In the genomic region with DNA sequence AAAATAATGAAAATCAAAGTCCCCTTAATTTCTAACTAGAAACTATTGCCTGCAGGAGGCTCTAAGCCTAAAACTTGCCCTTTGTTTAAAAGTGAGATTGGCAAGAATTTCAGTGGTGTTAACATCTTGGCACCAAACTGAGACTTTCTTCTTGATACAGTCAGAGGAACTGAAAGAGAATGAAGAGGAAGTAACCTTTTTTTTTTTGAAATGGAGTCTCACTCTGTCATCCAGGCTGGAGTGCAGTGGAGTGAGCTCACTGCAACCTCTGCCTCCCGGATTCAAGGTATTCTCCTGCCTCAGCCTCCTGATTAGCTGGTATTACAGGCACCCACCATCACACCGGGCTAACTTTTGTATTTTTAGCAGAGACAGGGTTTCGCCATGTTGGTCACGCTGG, we compare ENCODE assay signal across 9 cellular contexts. TPM values are rescaled to one million over a fixed set of nuclear protein-coding genes. Genes with fewer than 3 reads are reported as not detected.
DNase-seq lines count a peak whose midpoint lies in the region; ATAC-seq and TF ChIP-seq lines count a peak whose summit lies in the region.
"Had no signal": no experiment of that assay in that cellular context is flagged by ENCODE, and none has a peak within 500 bp of the region (broad histone marks: within the 10 kb centered on the region; RNA-seq: fewer than 3 reads in every experiment).

No MANE protein-coding gene starts in this region.

- H3K4me3 ChIP-seq in AG10803 (ENCODE audit: low read length): no peak overlapping the region

- H3K27ac ChIP-seq in CD4-positive, alpha-beta T cell (ENCODE audit: low read depth, low read length): no peak overlapping the region

- no peak overlapping the region for H3K27ac Mint-ChIP-seq in CD4-positive, alpha-beta T cell

- peaks cover 11% of the 10 kb centered on the region for H3K36me3 Mint-ChIP-seq in CD4-positive, alpha-beta T cell (ENCODE audit: low read depth)

- no peak overlapping the region for H3K4me3 Mint-ChIP-seq in CD4-positive, alpha-beta T cell

- intact Hi-C loops in CD4-positive, alpha-beta T cell (cut with DNase I, micrococcal nuclease): loop anchor here in 1 of 2 experiments (2.0 kb wide), 1 partner anchor 124 kb away; no protein-coding TSS in a partner anchor

- no peaks in the 10 kb centered on the region for H3K9me3 ChIP-seq in CD4-positive, alpha-beta T cell (ENCODE audit: control insufficient read depth, low read length)

- peaks cover 43% of the 10 kb centered on the region for H3K4me1 Mint-ChIP-seq in CD4-positive, alpha-beta T cell (ENCODE audit: low read depth)

- no peak for TF ChIP-seq CTCF in AG10803 (conservative IDR thresholded peaks at IDR 0.05; ENCODE audit: low read length)
- no peak for TF ChIP-seq CTCF in CD4-positive, alpha-beta T cell (IDR thresholded peaks at IDR 0.05)

- H3K9me3 Mint-ChIP-seq in CD4-positive, alpha-beta T cell: no peaks in the 10 kb centered on the region
- H3K9me3 Mint-ChIP-seq: CD4-positive, CD25-positive, alpha-beta regulatory T cell had no signal

- CTCF ChIA-PET in CD4-positive, alpha-beta T cell (lab: Charles Lee): no interaction called here

- POLR2A ChIA-PET in CD4-positive, alpha-beta T cell (lab: Charles Lee): no interaction called here

- no peaks in the 10 kb centered on the region for H3K27me3 Mint-ChIP-seq in CD4-positive, alpha-beta T cell

- peak; percentile 52 for ATAC-seq in GM21367 (IDR thresholded peaks at IDR 0.05; ENCODE audit: unreplicated experiment)
- ATAC-seq in HG03521 (IDR thresholded peaks at IDR 0.05; ENCODE audit: unreplicated experiment): peak; percentile 49
- ATAC-seq in CD4-positive, alpha-beta T cell (ENCODE audit: poor library complexity): no peak

- H3K27me3 ChIP-seq in CD4-positive, alpha-beta T cell (ENCODE audit: control insufficient read depth, insufficient read depth, low read length): no peaks in the 10 kb centered on the region

- DNase-seq in AG10803 (ENCODE audit: low read depth): peak; percentile 16
- DNase-seq in dermis blood vessel endothelial cell: peak; percentile 73
- no peak for DNase-seq in CD4-positive, alpha-beta T cell
- no peak for DNase-seq in NCI-H2227 treated with DMSO at 0.1 percent for 48 hours (lab: John Stamatoyannopoulos, UW)
- DNase-seq in cerebellum (ENCODE audit: low spot score): no peak
- DNase-seq in NCI-H345 (lab: John Stamatoyannopoulos, UW): no peak
- DNase-seq: CD4-positive, CD25-positive, alpha-beta regulatory T cell had no signal

RNA-seq across cellular contexts. Expression of a gene that starts 3.6 kb away (rescaled TPM):
- 22.3 and 33.5 TPM in 2 replicates for total RNA-seq in dermis blood vessel endothelial cell
- total RNA-seq in CD4-positive, alpha-beta T cell: 10 to 100 TPM; 15.6 to 15.8 TPM
- total RNA-seq in cerebellum: 88.9 TPM

RNA-seq across cellular contexts. Expression of a gene that starts 5.4 kb away (rescaled TPM):
- total RNA-seq in dermis blood vessel endothelial cell: 5.5 and 5.8 TPM in 2 replicates
- 1 to 10 TPM; 4.1 to 4.2 TPM for total RNA-seq in CD4-positive, alpha-beta T cell
- total RNA-seq in cerebellum: 19.2 TPM

Comparison
In these comparisons a context has a peak if more than half of its experiments do, and no peak if none do; other contexts are left out.
1. DNase-seq: peak in AG10803 (single experiment) and dermis blood vessel endothelial cell (single experiment); none in CD4-positive, alpha-beta T cell (0 of 10), NCI-H2227 treated with DMSO at 0.1 percent for 48 hours (single experiment), cerebellum (single experiment) and NCI-H345 (single experiment).